3 cellular contexts compared by ENCODE assay signal in genomic region chr19:33605803-33606213, GRCh38. TPM values are rescaled to one million over a fixed set of nuclear protein-coding genes. Genes with fewer than 3 reads are reported as not detected.
"Had no signal": no experiment of that assay in that cellular context is flagged by ENCODE, and none has a peak within 500 bp of the region (broad histone marks: within the 10 kb centered on the region; RNA-seq: fewer than 3 reads in every experiment).

No MANE protein-coding gene starts in this region.

RNA-seq across cellular contexts. Expression of gene CHST8, which starts 15.9 kb away (rescaled TPM):
- total RNA-seq: LHCN-M2, MCF 10A, Right ventricle myocardium superior had no signal
